Comparison of ENCODE assay signal across 15 cellular contexts in genomic region chr1:47689894-47690293, GRCh38.
"Had no signal": no experiment of that assay in that cellular context is flagged by ENCODE, and none has a peak within 500 bp of the region (broad histone marks: within the 10 kb centered on the region; RNA-seq: fewer than 3 reads in every experiment).

No MANE protein-coding gene starts in this region.

- H3K9me3 Mint-ChIP-seq: activated CD8-positive, alpha-beta T cell treated with anti-CD3 and anti-CD28 coated beads for 36 hours; activated T-helper 1 cell treated with anti-CD3 and anti-CD28 coated beads, Interleukin-12 subunit alpha, Interleukin-12 subunit beta, Interleukin-2, Interleukin-4 antibody, amounts not matched to agents 30 ng/mL and 10 ng/mL and 1 ng/mL, durations not matched to agents 14 hours and 24 hours and 36 hours; neural crest cell; stimulated activated effector memory CD8-positive, alpha-beta T cell treated with anti-CD3 and anti-CD28 coated beads, Interleukin-12 subunit alpha, Interleukin-12 subunit beta, amount 100 ng/mL, for 72 hours had no signal

- H3K4me3 Mint-ChIP-seq: activated CD4-positive, alpha-beta T cell treated with anti-CD3 and anti-CD28 coated beads for 36 hours; activated CD8-positive, alpha-beta T cell treated with anti-CD3 and anti-CD28 coated beads for 36 hours; activated T-helper 1 cell treated with anti-CD3 and anti-CD28 coated beads, Interleukin-12 subunit alpha, Interleukin-12 subunit beta, Interleukin-2, Interleukin-4 antibody, amounts not matched to agents 30 ng/mL and 10 ng/mL and 1 ng/mL, durations not matched to agents 14 hours and 24 hours and 36 hours; neural crest cell; stimulated activated effector memory CD8-positive, alpha-beta T cell treated with anti-CD3 and anti-CD28 coated beads, Interleukin-12 subunit alpha, Interleukin-12 subunit beta, amount 100 ng/mL, for 72 hours; T-helper 17 cell had no signal

- ATAC-seq: activated CD4-positive, alpha-beta T cell treated with anti-CD3 and anti-CD28 coated beads for 36 hours; activated CD8-positive, alpha-beta T cell treated with anti-CD3 and anti-CD28 coated beads for 36 hours; pancreas; stimulated activated effector memory CD8-positive, alpha-beta T cell treated with anti-CD3 and anti-CD28 coated beads, Interleukin-12 subunit alpha, Interleukin-12 subunit beta, amount 100 ng/mL, for 72 hours; T-helper 17 cell had no signal

- H3K4me3 ChIP-seq: ascending aorta, esophagus muscularis mucosa, pancreas, thyroid gland had no signal

- H3K9me3 ChIP-seq: ascending aorta, esophagus muscularis mucosa, pancreas, thyroid gland had no signal

- H3K36me3 Mint-ChIP-seq: stimulated activated effector memory CD8-positive, alpha-beta T cell treated with anti-CD3 and anti-CD28 coated beads, Interleukin-12 subunit alpha, Interleukin-12 subunit beta, amount 100 ng/mL, for 72 hours had no signal

- DNase-seq: activated CD4-positive, alpha-beta T cell treated with anti-CD3 and anti-CD28 coated beads for 36 hours; activated CD8-positive, alpha-beta T cell treated with anti-CD3 and anti-CD28 coated beads for 36 hours; activated naive CD4-positive, alpha-beta T cell treated with Interleukin-2 at 50 U/mL for 16 hours; hippocampal formation; kidney; mesenchymal stem cell; SIG-M5; T-helper 17 cell; thyroid gland had no signal

- H3K27ac ChIP-seq: ascending aorta, esophagus muscularis mucosa, pancreas, thyroid gland had no signal

- H3K36me3 ChIP-seq: ascending aorta, esophagus muscularis mucosa, pancreas, thyroid gland had no signal

- H3K4me1 Mint-ChIP-seq: activated CD4-positive, alpha-beta T cell treated with anti-CD3 and anti-CD28 coated beads for 36 hours; stimulated activated effector memory CD8-positive, alpha-beta T cell treated with anti-CD3 and anti-CD28 coated beads, Interleukin-12 subunit alpha, Interleukin-12 subunit beta, amount 100 ng/mL, for 72 hours; T-helper 17 cell had no signal

- H3K27ac Mint-ChIP-seq: activated CD4-positive, alpha-beta T cell treated with anti-CD3 and anti-CD28 coated beads for 36 hours; activated CD8-positive, alpha-beta T cell treated with anti-CD3 and anti-CD28 coated beads for 36 hours; activated T-helper 1 cell treated with anti-CD3 and anti-CD28 coated beads, Interleukin-12 subunit alpha, Interleukin-12 subunit beta, Interleukin-2, Interleukin-4 antibody, amounts not matched to agents 30 ng/mL and 10 ng/mL and 1 ng/mL, durations not matched to agents 14 hours and 24 hours and 36 hours; stimulated activated effector memory CD8-positive, alpha-beta T cell treated with anti-CD3 and anti-CD28 coated beads, Interleukin-12 subunit alpha, Interleukin-12 subunit beta, amount 100 ng/mL, for 72 hours; T-helper 17 cell had no signal

- H3K4me1 ChIP-seq: pancreas, thyroid gland had no signal

- H3K27me3 ChIP-seq: ascending aorta, pancreas, thyroid gland had no signal
